In genomic region chr4:186081202-186081807, GRCh38 we compare ENCODE assay signal across 1 cellular context.
TF ChIP-seq lines count a peak whose summit lies in the region.

No MANE protein-coding gene starts in this region.

TF ChIP-seq in GM23338, 12 proteins besides CTCF, POLR2A, EP300 and RAD21:
- TF ChIP-seq ZNF331 (CRISPR knock-in tag; IDR thresholded peaks at IDR 0.05; ENCODE audit: low read depth) = no peak
- no peak for TF ChIP-seq EZH2 (IDR thresholded peaks at IDR 0.05; ENCODE audit: low read depth, unreplicated experiment)
- TF ChIP-seq, protein P1, sequence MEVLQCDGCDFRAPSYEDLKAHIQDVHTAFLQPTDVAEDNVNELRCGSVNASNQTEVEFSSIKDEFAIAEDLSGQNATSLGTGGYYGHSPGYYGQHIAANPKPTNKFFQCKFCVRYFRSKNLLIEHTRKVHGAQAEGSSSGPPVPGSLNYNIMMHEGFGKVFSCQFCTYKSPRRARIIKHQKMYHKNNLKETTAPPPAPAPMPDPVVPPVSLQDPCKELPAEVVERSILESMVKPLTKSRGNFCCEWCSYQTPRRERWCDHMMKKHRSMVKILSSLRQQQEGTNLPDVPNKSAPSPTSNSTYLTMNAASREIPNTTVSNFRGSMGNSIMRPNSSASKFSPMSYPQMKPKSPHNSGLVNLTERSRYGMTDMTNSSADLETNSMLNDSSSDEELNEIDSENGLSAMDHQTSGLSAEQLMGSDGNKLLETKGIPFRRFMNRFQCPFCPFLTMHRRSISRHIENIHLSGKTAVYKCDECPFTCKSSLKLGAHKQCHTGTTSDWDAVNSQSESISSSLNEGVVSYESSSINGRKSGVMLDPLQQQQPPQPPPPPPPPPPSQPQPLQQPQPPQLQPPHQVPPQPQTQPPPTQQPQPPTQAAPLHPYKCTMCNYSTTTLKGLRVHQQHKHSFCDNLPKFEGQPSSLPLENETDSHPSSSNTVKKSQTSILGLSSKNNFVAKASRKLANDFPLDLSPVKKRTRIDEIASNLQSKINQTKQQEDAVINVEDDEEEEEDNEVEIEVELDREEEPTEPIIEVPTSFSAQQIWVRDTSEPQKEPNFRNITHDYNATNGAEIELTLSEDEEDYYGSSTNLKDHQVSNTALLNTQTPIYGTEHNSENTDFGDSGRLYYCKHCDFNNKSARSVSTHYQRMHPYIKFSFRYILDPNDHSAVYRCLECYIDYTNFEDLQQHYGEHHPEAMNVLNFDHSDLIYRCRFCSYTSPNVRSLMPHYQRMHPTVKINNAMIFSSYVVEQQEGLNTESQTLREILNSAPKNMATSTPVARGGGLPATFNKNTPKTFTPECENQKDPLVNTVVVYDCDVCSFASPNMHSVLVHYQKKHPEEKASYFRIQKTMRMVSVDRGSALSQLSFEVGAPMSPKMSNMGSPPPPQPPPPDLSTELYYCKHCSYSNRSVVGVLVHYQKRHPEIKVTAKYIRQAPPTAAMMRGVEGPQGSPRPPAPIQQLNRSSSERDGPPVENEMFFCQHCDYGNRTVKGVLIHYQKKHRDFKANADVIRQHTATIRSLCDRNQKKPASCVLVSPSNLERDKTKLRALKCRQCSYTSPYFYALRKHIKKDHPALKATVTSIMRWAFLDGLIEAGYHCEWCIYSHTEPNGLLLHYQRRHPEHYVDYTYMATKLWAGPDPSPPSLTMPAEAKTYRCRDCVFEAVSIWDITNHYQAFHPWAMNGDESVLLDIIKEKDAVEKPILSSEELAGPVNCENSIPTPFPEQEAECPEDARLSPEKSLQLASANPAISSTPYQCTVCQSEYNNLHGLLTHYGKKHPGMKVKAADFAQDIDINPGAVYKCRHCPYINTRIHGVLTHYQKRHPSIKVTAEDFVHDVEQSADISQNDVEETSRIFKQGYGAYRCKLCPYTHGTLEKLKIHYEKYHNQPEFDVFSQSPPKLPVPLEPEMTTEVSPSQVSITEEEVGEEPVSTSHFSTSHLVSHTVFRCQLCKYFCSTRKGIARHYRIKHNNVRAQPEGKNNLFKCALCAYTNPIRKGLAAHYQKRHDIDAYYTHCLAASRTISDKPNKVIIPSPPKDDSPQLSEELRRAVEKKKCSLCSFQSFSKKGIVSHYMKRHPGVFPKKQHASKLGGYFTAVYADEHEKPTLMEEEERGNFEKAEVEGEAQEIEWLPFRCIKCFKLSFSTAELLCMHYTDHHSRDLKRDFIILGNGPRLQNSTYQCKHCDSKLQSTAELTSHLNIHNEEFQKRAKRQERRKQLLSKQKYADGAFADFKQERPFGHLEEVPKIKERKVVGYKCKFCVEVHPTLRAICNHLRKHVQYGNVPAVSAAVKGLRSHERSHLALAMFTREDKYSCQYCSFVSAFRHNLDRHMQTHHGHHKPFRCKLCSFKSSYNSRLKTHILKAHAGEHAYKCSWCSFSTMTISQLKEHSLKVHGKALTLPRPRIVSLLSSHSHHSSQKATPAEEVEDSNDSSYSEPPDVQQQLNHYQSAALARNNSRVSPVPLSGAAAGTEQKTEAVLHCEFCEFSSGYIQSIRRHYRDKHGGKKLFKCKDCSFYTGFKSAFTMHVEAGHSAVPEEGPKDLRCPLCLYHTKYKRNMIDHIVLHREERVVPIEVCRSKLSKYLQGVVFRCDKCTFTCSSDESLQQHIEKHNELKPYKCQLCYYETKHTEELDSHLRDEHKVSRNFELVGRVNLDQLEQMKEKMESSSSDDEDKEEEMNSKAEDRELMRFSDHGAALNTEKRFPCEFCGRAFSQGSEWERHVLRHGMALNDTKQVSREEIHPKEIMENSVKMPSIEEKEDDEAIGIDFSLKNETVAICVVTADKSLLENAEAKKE (CRISPR knock-in tag; IDR thresholded peaks at IDR 0.05) = peak; percentile 49; the same call in 1 of the 2 replicates
- TF ChIP-seq NANOG (IDR thresholded peaks at IDR 0.05; ENCODE audit: borderline replicate concordance) = no peak
- TF ChIP-seq, protein P2, sequence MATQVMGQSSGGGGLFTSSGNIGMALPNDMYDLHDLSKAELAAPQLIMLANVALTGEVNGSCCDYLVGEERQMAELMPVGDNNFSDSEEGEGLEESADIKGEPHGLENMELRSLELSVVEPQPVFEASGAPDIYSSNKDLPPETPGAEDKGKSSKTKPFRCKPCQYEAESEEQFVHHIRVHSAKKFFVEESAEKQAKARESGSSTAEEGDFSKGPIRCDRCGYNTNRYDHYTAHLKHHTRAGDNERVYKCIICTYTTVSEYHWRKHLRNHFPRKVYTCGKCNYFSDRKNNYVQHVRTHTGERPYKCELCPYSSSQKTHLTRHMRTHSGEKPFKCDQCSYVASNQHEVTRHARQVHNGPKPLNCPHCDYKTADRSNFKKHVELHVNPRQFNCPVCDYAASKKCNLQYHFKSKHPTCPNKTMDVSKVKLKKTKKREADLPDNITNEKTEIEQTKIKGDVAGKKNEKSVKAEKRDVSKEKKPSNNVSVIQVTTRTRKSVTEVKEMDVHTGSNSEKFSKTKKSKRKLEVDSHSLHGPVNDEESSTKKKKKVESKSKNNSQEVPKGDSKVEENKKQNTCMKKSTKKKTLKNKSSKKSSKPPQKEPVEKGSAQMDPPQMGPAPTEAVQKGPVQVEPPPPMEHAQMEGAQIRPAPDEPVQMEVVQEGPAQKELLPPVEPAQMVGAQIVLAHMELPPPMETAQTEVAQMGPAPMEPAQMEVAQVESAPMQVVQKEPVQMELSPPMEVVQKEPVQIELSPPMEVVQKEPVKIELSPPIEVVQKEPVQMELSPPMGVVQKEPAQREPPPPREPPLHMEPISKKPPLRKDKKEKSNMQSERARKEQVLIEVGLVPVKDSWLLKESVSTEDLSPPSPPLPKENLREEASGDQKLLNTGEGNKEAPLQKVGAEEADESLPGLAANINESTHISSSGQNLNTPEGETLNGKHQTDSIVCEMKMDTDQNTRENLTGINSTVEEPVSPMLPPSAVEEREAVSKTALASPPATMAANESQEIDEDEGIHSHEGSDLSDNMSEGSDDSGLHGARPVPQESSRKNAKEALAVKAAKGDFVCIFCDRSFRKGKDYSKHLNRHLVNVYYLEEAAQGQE (IDR thresholded peaks at IDR 0.05; ENCODE audit: unreplicated experiment) = no peak
TF ChIP-seq in GM23338: peak in this region for 1.
